In the genomic region with DNA sequence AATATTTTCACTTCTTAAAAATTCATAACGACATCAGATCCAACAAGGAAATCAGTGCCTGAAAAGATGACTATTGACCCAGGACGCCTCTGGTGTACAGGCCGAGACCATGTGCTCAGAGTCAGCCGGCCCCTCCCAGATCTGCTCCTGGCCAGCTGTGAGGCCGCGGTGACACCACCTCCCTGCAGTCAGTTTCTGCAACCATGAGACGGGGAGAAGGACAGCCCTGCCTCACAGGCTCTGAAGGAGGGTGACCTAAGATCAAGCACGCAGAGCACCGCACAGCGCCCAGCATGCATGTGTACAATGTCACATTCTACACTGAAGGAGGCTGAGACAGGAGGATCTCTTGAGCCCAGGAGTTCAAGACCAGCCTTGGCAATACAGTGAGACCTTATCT, we compare ENCODE assay signal across 20 cellular contexts. TPM values are rescaled to one million over a fixed set of nuclear protein-coding genes. Genes with fewer than 3 reads are reported as not detected.
"Had no signal": no experiment of that assay in that cellular context is flagged by ENCODE, and none has a peak within 500 bp of the region (broad histone marks: within the 10 kb centered on the region; RNA-seq: fewer than 3 reads in every experiment).

No MANE protein-coding gene starts in this region.

- H3K4me2 ChIP-seq: hepatocyte had no signal

- FAIRE-seq: small intestine had no signal

- H3K27ac Mint-ChIP-seq: activated CD4-positive, alpha-beta memory T cell treated with anti-CD3 and anti-CD28 coated beads for 36 hours; activated CD4-positive, alpha-beta T cell treated with anti-CD3 and anti-CD28 coated beads for 36 hours; activated naive CD8-positive, alpha-beta T cell treated with anti-CD3 and anti-CD28 coated beads for 36 hours; immature natural killer cell; naive thymus-derived CD8-positive, alpha-beta T cell; stimulated activated effector memory CD8-positive, alpha-beta T cell treated with anti-CD3 and anti-CD28 coated beads, Interleukin-12 subunit alpha, Interleukin-12 subunit beta, amount 100 ng/mL, for 72 hours; T-helper 17 cell had no signal

- DNase-seq: activated B cell treated with CpG ODN at 0.5 μM for 24 hours; activated CD4-positive, alpha-beta memory T cell treated with anti-CD3 and anti-CD28 coated beads for 36 hours; activated CD4-positive, alpha-beta T cell treated with anti-CD3 and anti-CD28 coated beads for 36 hours; activated naive CD4-positive, alpha-beta T cell treated with Interleukin-2 at 50 U/mL for 16 hours; activated naive CD8-positive, alpha-beta T cell treated with anti-CD3 and anti-CD28 coated beads for 36 hours; activated T-cell treated with anti-CD3 and anti-CD28 coated beads, Interleukin-2, amount 50 U/mL, for 48 hours; amniotic stem cell; effector memory CD4-positive, alpha-beta T cell; immature natural killer cell; left lung; naive thymus-derived CD8-positive, alpha-beta T cell; small intestine; stimulated activated CD4-positive, alpha-beta T cell treated with anti-CD3 and anti-CD28 coated beads, Interleukin-2, amount 100 ng/mL, for 24 hours; T-helper 17 cell; testis had no signal

- H3K27ac ChIP-seq: hepatocyte, neutrophil, testis had no signal

- H3K4me3 ChIP-seq: hepatocyte, left lung, lung, testis, upper lobe of left lung had no signal

- H3K9me3 Mint-ChIP-seq: activated B cell treated with CpG ODN at 0.5 μM for 24 hours; activated CD4-positive, alpha-beta memory T cell treated with anti-CD3 and anti-CD28 coated beads for 36 hours; activated naive CD8-positive, alpha-beta T cell treated with anti-CD3 and anti-CD28 coated beads for 36 hours; immature natural killer cell; naive thymus-derived CD8-positive, alpha-beta T cell; stimulated activated effector memory CD8-positive, alpha-beta T cell treated with anti-CD3 and anti-CD28 coated beads, Interleukin-12 subunit alpha, Interleukin-12 subunit beta, amount 100 ng/mL, for 72 hours had no signal

- H3K27me3 ChIP-seq: hepatocyte, left lung, testis, upper lobe of left lung had no signal

- H3K4me3 Mint-ChIP-seq: activated B cell treated with CpG ODN at 0.5 μM for 24 hours; activated CD4-positive, alpha-beta memory T cell treated with anti-CD3 and anti-CD28 coated beads for 36 hours; activated CD4-positive, alpha-beta T cell treated with anti-CD3 and anti-CD28 coated beads for 36 hours; activated naive CD8-positive, alpha-beta T cell treated with anti-CD3 and anti-CD28 coated beads for 36 hours; immature natural killer cell; naive thymus-derived CD8-positive, alpha-beta T cell; stimulated activated effector memory CD8-positive, alpha-beta T cell treated with anti-CD3 and anti-CD28 coated beads, Interleukin-12 subunit alpha, Interleukin-12 subunit beta, amount 100 ng/mL, for 72 hours; T-helper 17 cell had no signal

- H3K36me3 Mint-ChIP-seq: activated CD4-positive, alpha-beta memory T cell treated with anti-CD3 and anti-CD28 coated beads for 36 hours; activated naive CD8-positive, alpha-beta T cell treated with anti-CD3 and anti-CD28 coated beads for 36 hours; immature natural killer cell; stimulated activated effector memory CD8-positive, alpha-beta T cell treated with anti-CD3 and anti-CD28 coated beads, Interleukin-12 subunit alpha, Interleukin-12 subunit beta, amount 100 ng/mL, for 72 hours had no signal

- H3K9me3 ChIP-seq: left lung, neutrophil, testis, upper lobe of left lung had no signal

- H3K36me3 ChIP-seq: left lung, neutrophil had no signal

- H3K27me3 Mint-ChIP-seq: activated B cell treated with CpG ODN at 0.5 μM for 24 hours; activated CD4-positive, alpha-beta memory T cell treated with anti-CD3 and anti-CD28 coated beads for 36 hours; activated CD4-positive, alpha-beta T cell treated with anti-CD3 and anti-CD28 coated beads for 36 hours; activated naive CD8-positive, alpha-beta T cell treated with anti-CD3 and anti-CD28 coated beads for 36 hours; naive thymus-derived CD8-positive, alpha-beta T cell; T-helper 17 cell had no signal

- H2AFZ ChIP-seq: hepatocyte had no signal

RNA-seq across cellular contexts. Expression of a gene that starts 2.6 kb away (rescaled TPM):
- total RNA-seq: activated CD4-positive, alpha-beta T cell treated with anti-CD3 and anti-CD28 coated beads for 36 hours had no signal
